ENCODE assay signal across 11 cellular contexts in the genomic region with DNA sequence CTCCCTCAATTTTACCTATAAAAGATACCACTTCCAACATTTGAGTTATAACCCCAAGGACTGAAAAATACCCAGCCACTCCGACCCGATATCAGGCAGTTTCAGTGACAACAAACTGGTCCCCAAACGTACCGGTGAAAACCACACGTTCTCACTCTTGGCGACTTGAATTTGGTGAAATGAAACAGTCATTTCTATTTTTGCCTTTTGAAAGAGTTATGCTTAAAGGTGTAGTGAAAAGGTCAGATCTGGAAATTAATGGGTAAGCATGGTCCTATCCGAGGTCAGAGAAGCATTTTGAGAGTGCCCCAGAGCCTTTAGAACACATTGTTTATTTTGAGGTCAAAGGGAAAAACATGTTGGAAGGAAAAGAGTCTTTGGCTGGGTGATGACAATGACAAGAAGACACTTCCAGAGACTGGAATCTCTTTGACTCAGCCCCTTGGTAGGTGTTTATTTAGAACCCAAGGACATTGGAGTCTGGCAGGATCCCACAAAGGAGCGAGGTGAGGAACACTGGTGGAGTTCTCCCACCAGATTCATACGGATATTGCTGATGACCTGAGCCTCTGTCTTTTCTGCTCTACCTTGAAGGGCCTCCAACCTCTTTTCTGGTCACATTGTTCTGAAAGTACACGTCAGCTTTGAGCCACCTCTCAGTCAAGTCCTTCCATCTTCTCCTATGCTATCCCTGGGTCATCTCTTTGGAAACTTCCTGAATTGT.
A peak's percentile ranks its signal among the peaks of the same experiment; 100 is the strongest.
DNase-seq lines count a peak whose midpoint lies in the region; ATAC-seq and TF ChIP-seq lines count a peak whose summit lies in the region.
"Had no signal": no experiment of that assay in that cellular context is flagged by ENCODE, and none has a peak within 500 bp of the region (broad histone marks: within the 10 kb centered on the region; RNA-seq: fewer than 3 reads in every experiment).

No MANE protein-coding gene starts in this region.

- H3K4me1 ChIP-seq in MM.1S (ENCODE audit: low read length) (peaks cover 32% of the 10 kb centered on the region), adrenal gland (replicated peaks in 1 of 2) (no peaks in the 10 kb centered on the region)

- POLR2A ChIA-PET in activated CD4-positive, alpha-beta T cell treated with anti-CD3 and anti-CD28 coated beads, Interleukin-2, amount 10 ng/mL, durations not matched to agents 7 days and 5 days (lab: Charles Lee), result no interaction called here

- peak overlapping the region; percentile 47 for H3K27ac Mint-ChIP-seq in activated CD4-positive, alpha-beta T cell treated with anti-CD3 and anti-CD28 coated beads, Interleukin-2, amount 10 ng/mL, durations not matched to agents 7 days and 5 days
- peak overlapping the region; percentile 4 for H3K27ac Mint-ChIP-seq in HFFc6
- peak overlapping the region; percentile 94 for H3K27ac Mint-ChIP-seq in stimulated activated naive B cell treated with anti-CD40 and anti-IgM and Interleukin-4, amounts not matched to agents 10 μg/mL and 1 μg/mL and 100 μg/mL, for 72 hours

- intact Hi-C loops in adrenal gland (cut with DNase I), result no loop called here

- peaks cover 34% of the 10 kb centered on the region for H3K36me3 Mint-ChIP-seq in activated CD4-positive, alpha-beta T cell treated with anti-CD3 and anti-CD28 coated beads, Interleukin-2, amount 10 ng/mL, durations not matched to agents 7 days and 5 days (ENCODE audit: low read depth)
- peaks cover 26% of the 10 kb centered on the region for H3K36me3 Mint-ChIP-seq in HFFc6 (ENCODE audit: low read depth)
- H3K36me3 Mint-ChIP-seq in stimulated activated naive B cell treated with anti-CD40 and anti-IgM and Interleukin-4, amounts not matched to agents 10 μg/mL and 1 μg/mL and 100 μg/mL, for 72 hours, result peaks cover 34 to 68% of the 10 kb centered on the region in 2 donors

- no peaks in the 10 kb centered on the region for H3K9me3 ChIP-seq in MM.1S (replicated peaks; ENCODE audit: insufficient read depth, low read length)
- no peaks in the 10 kb centered on the region for H3K9me3 ChIP-seq in adrenal gland (replicated peaks in 1 of 3)
- H3K9me3 ChIP-seq: ovary had no signal

- H3K4me2 ChIP-seq in MM.1S (ENCODE audit: low read depth, low read length), result peak overlapping the region; percentile 48

- H2AFZ ChIP-seq in MM.1S (ENCODE audit: low read length), result no peak overlapping the region

- H3K27ac ChIP-seq in MM.1S (ENCODE audit: low read length), result peak overlapping the region; percentile 56; the same call in 1 of the 2 replicates
- H3K27ac ChIP-seq in adrenal gland, result no peak overlapping the region
- H3K27ac ChIP-seq: ovary had no signal

- H3K9ac ChIP-seq in MM.1S (ENCODE audit: low read length), result no peak overlapping the region

- H3K9me3 Mint-ChIP-seq in activated CD4-positive, alpha-beta T cell treated with anti-CD3 and anti-CD28 coated beads, Interleukin-2, amount 10 ng/mL, durations not matched to agents 7 days and 5 days, result peaks cover 12% of the 10 kb centered on the region
- H3K9me3 Mint-ChIP-seq in HFFc6, result no peaks in the 10 kb centered on the region
- peaks cover 4% of the 10 kb centered on the region in 2 donors for H3K9me3 Mint-ChIP-seq in stimulated activated naive B cell treated with anti-CD40 and anti-IgM and Interleukin-4, amounts not matched to agents 10 μg/mL and 1 μg/mL and 100 μg/mL, for 72 hours

- DNase-seq in activated CD4-positive, alpha-beta T cell treated with anti-CD3 and anti-CD28 coated beads, Interleukin-2, amount 10 ng/mL, durations not matched to agents 7 days and 5 days, result no peak
- no peak for DNase-seq in activated CD4-positive, alpha-beta T cell treated with anti-CD3 and anti-CD28 coated beads for 4 hours
- DNase-seq in HFFc6, result no peak
- peak; percentile 80 for DNase-seq in MM.1S
- peak; percentile 51 for DNase-seq in stimulated activated naive B cell treated with anti-CD40 and anti-IgM and Interleukin-4, amounts not matched to agents 10 μg/mL and 1 μg/mL and 100 μg/mL, for 72 hours
- DNase-seq in SW 1271 (lab: John Stamatoyannopoulos, UW), result no peak
- DNase-seq in adrenal gland, result no peak
- no peak for DNase-seq in NCI-H345 treated with DMSO at 0.1 percent for 48 hours (lab: John Stamatoyannopoulos, UW; ENCODE audit: unreplicated experiment)
- DNase-seq: activated gamma-delta T cell treated with Interleukin-2 at 50 U/mL for 16 hours, NCI-H748 treated with DMSO at 0.1 percent for 48 hours, ovary had no signal

- no peak overlapping the region for H3K4me3 Mint-ChIP-seq in activated CD4-positive, alpha-beta T cell treated with anti-CD3 and anti-CD28 coated beads, Interleukin-2, amount 10 ng/mL, durations not matched to agents 7 days and 5 days
- H3K4me3 Mint-ChIP-seq in HFFc6, result peak overlapping the region; percentile 54
- H3K4me3 Mint-ChIP-seq in stimulated activated naive B cell treated with anti-CD40 and anti-IgM and Interleukin-4, amounts not matched to agents 10 μg/mL and 1 μg/mL and 100 μg/mL, for 72 hours, result peak overlapping the region; percentile 12 to 66

- H3F3A ChIP-seq in MM.1S (ENCODE audit: insufficient read depth, low read length), result peaks cover 10% of the 10 kb centered on the region; the same call in 1 of the 2 replicates

- no peaks in the 10 kb centered on the region for H4K20me1 ChIP-seq in MM.1S (ENCODE audit: insufficient read depth, low read length)

- H3K9me2 ChIP-seq in MM.1S (replicated peaks; ENCODE audit: insufficient read depth, low read length), result no peaks in the 10 kb centered on the region

- H3K36me3 ChIP-seq in MM.1S (replicated peaks; ENCODE audit: insufficient read depth, low read length), result no peaks in the 10 kb centered on the region
- no peaks in the 10 kb centered on the region for H3K36me3 ChIP-seq in adrenal gland (replicated peaks in 1 of 2)
- H3K36me3 ChIP-seq: ovary had no signal

- H3K27me3 ChIP-seq in MM.1S (replicated peaks; ENCODE audit: insufficient read depth, low read length) (no peaks in the 10 kb centered on the region), adrenal gland (no peaks in the 10 kb centered on the region)
- H3K27me3 ChIP-seq: ovary had no signal

- no peaks in the 10 kb centered on the region for H3K27me3 Mint-ChIP-seq in activated CD4-positive, alpha-beta T cell treated with anti-CD3 and anti-CD28 coated beads, Interleukin-2, amount 10 ng/mL, durations not matched to agents 7 days and 5 days
- H3K27me3 Mint-ChIP-seq in HFFc6 (ENCODE audit: insufficient read depth), result no peaks in the 10 kb centered on the region; the same call in 1 of the 2 replicates
- H3K27me3 Mint-ChIP-seq in stimulated activated naive B cell treated with anti-CD40 and anti-IgM and Interleukin-4, amounts not matched to agents 10 μg/mL and 1 μg/mL and 100 μg/mL, for 72 hours, result no peaks in the 10 kb centered on the region

- CTCF ChIA-PET in activated CD4-positive, alpha-beta T cell treated with anti-CD3 and anti-CD28 coated beads, Interleukin-2, amount 10 ng/mL, durations not matched to agents 7 days and 5 days (lab: Charles Lee), result interaction anchor here (1.3 to 1.5 kb wide), 2 partner anchors 13 to 288 kb away, joined by 3 read pairs; a partner anchor contains a TSS

- ATAC-seq in stimulated activated naive B cell treated with anti-CD40 and anti-IgM and Interleukin-4, amounts not matched to agents 10 μg/mL and 1 μg/mL and 100 μg/mL, for 72 hours (replicated peaks), result peak; percentile 53 to 64

- peaks cover 79% of the 10 kb centered on the region for H3K4me1 Mint-ChIP-seq in activated CD4-positive, alpha-beta T cell treated with anti-CD3 and anti-CD28 coated beads, Interleukin-2, amount 10 ng/mL, durations not matched to agents 7 days and 5 days
- H3K4me1 Mint-ChIP-seq in HFFc6 (ENCODE audit: low read depth), result peaks cover 44% of the 10 kb centered on the region
- peaks cover 55 to 66% of the 10 kb centered on the region in 2 donors for H3K4me1 Mint-ChIP-seq in stimulated activated naive B cell treated with anti-CD40 and anti-IgM and Interleukin-4, amounts not matched to agents 10 μg/mL and 1 μg/mL and 100 μg/mL, for 72 hours

- 81 to 86% (median 85%) methylated on average over 10 of the region's 10 CpGs for WGBS in adrenal gland, 4 donors

- H3K4me3 ChIP-seq in MM.1S (ENCODE audit: low read length), result no peak overlapping the region
- H3K4me3 ChIP-seq in adrenal gland, result no peak overlapping the region
- H3K4me3 ChIP-seq: ovary had no signal

- no peak for TF ChIP-seq CTCF in HFFc6 (IDR thresholded peaks at IDR 0.05)
- no peak for TF ChIP-seq CTCF in MM.1S (IDR thresholded peaks at IDR 0.05; ENCODE audit: low read length)
- no peak for TF ChIP-seq CTCF in adrenal gland (IDR thresholded peaks at IDR 0.05)

- H3K79me2 ChIP-seq in MM.1S (ENCODE audit: low read length), result no peaks in the 10 kb centered on the region

- no peak for TF ChIP-seq POLR2A in adrenal gland (IDR thresholded peaks at IDR 0.05)

Comparison
In these comparisons a context has a peak if more than half of its experiments do, and no peak if none do; other contexts are left out.
1. DNase-seq: peak in MM.1S (single experiment) and stimulated activated naive B cell treated with anti-CD40 and anti-IgM and Interleukin-4, amounts not matched to agents 10 μg/mL and 1 μg/mL and 100 μg/mL, for 72 hours (single experiment); none in activated CD4-positive, alpha-beta T cell treated with anti-CD3 and anti-CD28 coated beads, Interleukin-2, amount 10 ng/mL, durations not matched to agents 7 days and 5 days (single experiment), activated CD4-positive, alpha-beta T cell treated with anti-CD3 and anti-CD28 coated beads for 4 hours (0 of 2), HFFc6 (single experiment), SW 1271 (0 of 2), adrenal gland (0 of 7) and NCI-H345 treated with DMSO at 0.1 percent for 48 hours (single experiment).
2. H3K27ac Mint-ChIP-seq: peak in every context shown above with its lines; median percentile 94 in stimulated activated naive B cell treated with anti-CD40 and anti-IgM and Interleukin-4, amounts not matched to agents 10 μg/mL and 1 μg/mL and 100 μg/mL, for 72 hours; 47 in activated CD4-positive, alpha-beta T cell treated with anti-CD3 and anti-CD28 coated beads, Interleukin-2, amount 10 ng/mL, durations not matched to agents 7 days and 5 days; 4 in HFFc6.